ENCODE assay signal across 1 cellular context in genomic region chr22:25495286-25495685, GRCh38.
TF ChIP-seq lines count a peak whose summit lies in the region.

No MANE protein-coding gene starts in this region.

TF ChIP-seq in GM23338, 12 proteins besides CTCF, POLR2A, EP300 and RAD21 (continued from another document):
- TF ChIP-seq, protein P1, sequence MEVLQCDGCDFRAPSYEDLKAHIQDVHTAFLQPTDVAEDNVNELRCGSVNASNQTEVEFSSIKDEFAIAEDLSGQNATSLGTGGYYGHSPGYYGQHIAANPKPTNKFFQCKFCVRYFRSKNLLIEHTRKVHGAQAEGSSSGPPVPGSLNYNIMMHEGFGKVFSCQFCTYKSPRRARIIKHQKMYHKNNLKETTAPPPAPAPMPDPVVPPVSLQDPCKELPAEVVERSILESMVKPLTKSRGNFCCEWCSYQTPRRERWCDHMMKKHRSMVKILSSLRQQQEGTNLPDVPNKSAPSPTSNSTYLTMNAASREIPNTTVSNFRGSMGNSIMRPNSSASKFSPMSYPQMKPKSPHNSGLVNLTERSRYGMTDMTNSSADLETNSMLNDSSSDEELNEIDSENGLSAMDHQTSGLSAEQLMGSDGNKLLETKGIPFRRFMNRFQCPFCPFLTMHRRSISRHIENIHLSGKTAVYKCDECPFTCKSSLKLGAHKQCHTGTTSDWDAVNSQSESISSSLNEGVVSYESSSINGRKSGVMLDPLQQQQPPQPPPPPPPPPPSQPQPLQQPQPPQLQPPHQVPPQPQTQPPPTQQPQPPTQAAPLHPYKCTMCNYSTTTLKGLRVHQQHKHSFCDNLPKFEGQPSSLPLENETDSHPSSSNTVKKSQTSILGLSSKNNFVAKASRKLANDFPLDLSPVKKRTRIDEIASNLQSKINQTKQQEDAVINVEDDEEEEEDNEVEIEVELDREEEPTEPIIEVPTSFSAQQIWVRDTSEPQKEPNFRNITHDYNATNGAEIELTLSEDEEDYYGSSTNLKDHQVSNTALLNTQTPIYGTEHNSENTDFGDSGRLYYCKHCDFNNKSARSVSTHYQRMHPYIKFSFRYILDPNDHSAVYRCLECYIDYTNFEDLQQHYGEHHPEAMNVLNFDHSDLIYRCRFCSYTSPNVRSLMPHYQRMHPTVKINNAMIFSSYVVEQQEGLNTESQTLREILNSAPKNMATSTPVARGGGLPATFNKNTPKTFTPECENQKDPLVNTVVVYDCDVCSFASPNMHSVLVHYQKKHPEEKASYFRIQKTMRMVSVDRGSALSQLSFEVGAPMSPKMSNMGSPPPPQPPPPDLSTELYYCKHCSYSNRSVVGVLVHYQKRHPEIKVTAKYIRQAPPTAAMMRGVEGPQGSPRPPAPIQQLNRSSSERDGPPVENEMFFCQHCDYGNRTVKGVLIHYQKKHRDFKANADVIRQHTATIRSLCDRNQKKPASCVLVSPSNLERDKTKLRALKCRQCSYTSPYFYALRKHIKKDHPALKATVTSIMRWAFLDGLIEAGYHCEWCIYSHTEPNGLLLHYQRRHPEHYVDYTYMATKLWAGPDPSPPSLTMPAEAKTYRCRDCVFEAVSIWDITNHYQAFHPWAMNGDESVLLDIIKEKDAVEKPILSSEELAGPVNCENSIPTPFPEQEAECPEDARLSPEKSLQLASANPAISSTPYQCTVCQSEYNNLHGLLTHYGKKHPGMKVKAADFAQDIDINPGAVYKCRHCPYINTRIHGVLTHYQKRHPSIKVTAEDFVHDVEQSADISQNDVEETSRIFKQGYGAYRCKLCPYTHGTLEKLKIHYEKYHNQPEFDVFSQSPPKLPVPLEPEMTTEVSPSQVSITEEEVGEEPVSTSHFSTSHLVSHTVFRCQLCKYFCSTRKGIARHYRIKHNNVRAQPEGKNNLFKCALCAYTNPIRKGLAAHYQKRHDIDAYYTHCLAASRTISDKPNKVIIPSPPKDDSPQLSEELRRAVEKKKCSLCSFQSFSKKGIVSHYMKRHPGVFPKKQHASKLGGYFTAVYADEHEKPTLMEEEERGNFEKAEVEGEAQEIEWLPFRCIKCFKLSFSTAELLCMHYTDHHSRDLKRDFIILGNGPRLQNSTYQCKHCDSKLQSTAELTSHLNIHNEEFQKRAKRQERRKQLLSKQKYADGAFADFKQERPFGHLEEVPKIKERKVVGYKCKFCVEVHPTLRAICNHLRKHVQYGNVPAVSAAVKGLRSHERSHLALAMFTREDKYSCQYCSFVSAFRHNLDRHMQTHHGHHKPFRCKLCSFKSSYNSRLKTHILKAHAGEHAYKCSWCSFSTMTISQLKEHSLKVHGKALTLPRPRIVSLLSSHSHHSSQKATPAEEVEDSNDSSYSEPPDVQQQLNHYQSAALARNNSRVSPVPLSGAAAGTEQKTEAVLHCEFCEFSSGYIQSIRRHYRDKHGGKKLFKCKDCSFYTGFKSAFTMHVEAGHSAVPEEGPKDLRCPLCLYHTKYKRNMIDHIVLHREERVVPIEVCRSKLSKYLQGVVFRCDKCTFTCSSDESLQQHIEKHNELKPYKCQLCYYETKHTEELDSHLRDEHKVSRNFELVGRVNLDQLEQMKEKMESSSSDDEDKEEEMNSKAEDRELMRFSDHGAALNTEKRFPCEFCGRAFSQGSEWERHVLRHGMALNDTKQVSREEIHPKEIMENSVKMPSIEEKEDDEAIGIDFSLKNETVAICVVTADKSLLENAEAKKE (CRISPR knock-in tag; IDR thresholded peaks at IDR 0.05) = no peak
TF ChIP-seq in GM23338: peak in this region for 0.
